ENCODE assay signal across 2 cellular contexts in the genomic region with DNA sequence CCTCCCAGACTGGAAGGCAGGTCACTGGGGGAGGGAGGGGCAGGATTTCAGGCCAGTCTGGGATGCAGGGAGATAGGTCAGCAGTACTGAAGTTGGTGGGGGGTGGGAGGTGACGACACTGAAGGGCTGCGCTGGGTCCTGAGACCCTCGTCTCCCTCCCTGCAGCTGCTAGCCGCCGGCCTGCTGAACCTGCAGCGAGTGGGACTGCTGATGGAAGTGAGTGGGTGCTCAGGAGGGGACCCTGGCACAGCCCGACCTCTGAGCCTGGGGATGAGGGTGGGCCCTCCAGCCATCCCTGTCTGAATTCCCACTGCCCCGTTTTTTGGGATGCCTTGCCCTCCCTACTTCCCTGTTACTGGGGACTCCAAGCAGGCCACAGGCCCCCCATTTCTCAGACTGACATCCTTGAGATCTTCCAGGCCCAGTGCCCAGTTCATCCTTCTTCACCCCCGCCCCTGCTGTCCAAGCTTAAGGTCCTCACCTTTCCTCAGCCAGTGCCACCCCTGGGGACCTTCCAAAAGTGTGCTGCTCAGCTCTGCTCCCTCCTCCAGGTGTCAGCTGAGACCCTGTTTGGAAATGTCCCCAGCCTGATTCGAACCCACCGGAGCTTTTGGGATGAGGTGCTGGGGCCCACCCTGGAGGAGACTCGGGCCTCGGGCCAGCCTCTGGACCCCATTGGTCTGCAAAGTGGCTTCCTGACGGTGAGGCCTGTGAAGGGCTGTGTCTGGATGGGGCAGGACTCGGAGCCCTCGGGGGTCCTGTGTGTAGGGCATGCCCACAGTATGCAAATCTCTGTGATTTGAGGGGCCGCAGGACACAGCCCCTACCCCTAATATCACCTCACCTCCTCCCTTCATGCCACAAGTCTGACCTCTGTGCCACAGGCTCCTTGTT.
A peak's percentile ranks its signal among the peaks of the same experiment; 100 is the strongest.
TF ChIP-seq lines count a peak whose summit lies in the region.

No MANE protein-coding gene starts in this region.

TF ChIP-seq in A549, 52 proteins besides CTCF, POLR2A, EP300 and RAD21 (continues in another document):
- TF ChIP-seq NPAS2 (CRISPR knock-in tag; IDR thresholded peaks at IDR 0.05; ENCODE audit: borderline replicate concordance) (no peak), EHF (CRISPR knock-in tag; IDR thresholded peaks at IDR 0.05) (no peak), CHD2 (IDR thresholded peaks at IDR 0.05; ENCODE audit: low read length, partially characterized antibody) (no peak), ZFP36 (IDR thresholded peaks at IDR 0.05; ENCODE audit: borderline replicate concordance, partially characterized antibody) (no peak), TP53 (CRISPR knock-in tag; IDR thresholded peaks at IDR 0.05) (no peak; the same call in 1 of the 2 replicates), BHLHE40 (IDR thresholded peaks at IDR 0.05; ENCODE audit: low read depth, low read length) (no peak), MYC (IDR thresholded peaks at IDR 0.05; ENCODE audit: borderline replicate concordance, low read length) (no peak), ZNF302 (CRISPR knock-in tag; IDR thresholded peaks at IDR 0.05) (no peak), RFX5 (IDR thresholded peaks at IDR 0.05) (no peak), CEBPB (IDR thresholded peaks at IDR 0.05) (no peak), HOXB5 (CRISPR knock-in tag; IDR thresholded peaks at IDR 0.05) (0 out of 2 replicates have a peak, but pooled peaks have one; percentile 10), NFE2L2 (conservative IDR thresholded peaks at IDR 0.05; ENCODE audit: low read length) (no peak), CBX2 (IDR thresholded peaks at IDR 0.05; ENCODE audit: borderline replicate concordance, low read depth) (no peak), RARB (CRISPR knock-in tag; IDR thresholded peaks at IDR 0.05) (peak; percentile 78), MAFK (IDR thresholded peaks at IDR 0.05; ENCODE audit: partially characterized antibody) (no peak), ESRRA (IDR thresholded peaks at IDR 0.05; ENCODE audit: borderline replicate concordance, low read length) (no peak), HOXB13 (CRISPR knock-in tag; IDR thresholded peaks at IDR 0.05; ENCODE audit: low read depth) (no peak), SREBF2 (IDR thresholded peaks at IDR 0.05) (no peak), POLR2AphosphoS2 (conservative IDR thresholded peaks at IDR 0.05; ENCODE audit: low read length) (peak; percentile 90), ZC3H11A (IDR thresholded peaks at IDR 0.05) (no peak), KDM1A (IDR thresholded peaks at IDR 0.05; ENCODE audit: low read depth) (no peak), RNF2 (IDR thresholded peaks at IDR 0.05; ENCODE audit: borderline replicate concordance, low read depth) (no peak), EHMT2 (IDR thresholded peaks at IDR 0.05; ENCODE audit: low read depth) (no peak), CHD4 (IDR thresholded peaks at IDR 0.05; ENCODE audit: borderline replicate concordance) (no peak), HDAC2 (IDR thresholded peaks at IDR 0.05) (no peak), FOSL2 (IDR thresholded peaks at IDR 0.05) (no peak), FOSL2 (CRISPR knock-in tag; IDR thresholded peaks at IDR 0.05) (no peak; the same call in 1 of the 2 replicates), FOSB (CRISPR knock-in tag; IDR thresholded peaks at IDR 0.05) (peak; percentile 74), MAZ (IDR thresholded peaks at IDR 0.05; ENCODE audit: borderline replicate concordance, low read depth, low read length) (no peak), SMC3 (IDR thresholded peaks at IDR 0.05) (no peak), JUN (IDR thresholded peaks at IDR 0.05) (no peak)
- TF ChIP-seq, protein P1, sequence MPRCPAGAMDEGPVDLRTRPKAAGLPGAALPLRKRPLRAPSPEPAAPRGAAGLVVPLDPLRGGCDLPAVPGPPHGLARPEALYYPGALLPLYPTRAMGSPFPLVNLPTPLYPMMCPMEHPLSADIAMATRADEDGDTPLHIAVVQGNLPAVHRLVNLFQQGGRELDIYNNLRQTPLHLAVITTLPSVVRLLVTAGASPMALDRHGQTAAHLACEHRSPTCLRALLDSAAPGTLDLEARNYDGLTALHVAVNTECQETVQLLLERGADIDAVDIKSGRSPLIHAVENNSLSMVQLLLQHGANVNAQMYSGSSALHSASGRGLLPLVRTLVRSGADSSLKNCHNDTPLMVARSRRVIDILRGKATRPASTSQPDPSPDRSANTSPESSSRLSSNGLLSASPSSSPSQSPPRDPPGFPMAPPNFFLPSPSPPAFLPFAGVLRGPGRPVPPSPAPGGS (IDR thresholded peaks at IDR 0.05), result no peak
- TF ChIP-seq, protein P2, sequence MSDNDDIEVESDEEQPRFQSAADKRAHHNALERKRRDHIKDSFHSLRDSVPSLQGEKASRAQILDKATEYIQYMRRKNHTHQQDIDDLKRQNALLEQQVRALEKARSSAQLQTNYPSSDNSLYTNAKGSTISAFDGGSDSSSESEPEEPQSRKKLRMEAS (IDR thresholded peaks at IDR 0.05), result no peak
- TF ChIP-seq, protein P3, sequence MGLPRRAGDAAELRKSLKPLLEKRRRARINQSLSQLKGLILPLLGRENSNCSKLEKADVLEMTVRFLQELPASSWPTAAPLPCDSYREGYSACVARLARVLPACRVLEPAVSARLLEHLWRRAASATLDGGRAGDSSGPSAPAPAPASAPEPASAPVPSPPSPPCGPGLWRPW (IDR thresholded peaks at IDR 0.05), result no peak
- TF ChIP-seq, protein P4, sequence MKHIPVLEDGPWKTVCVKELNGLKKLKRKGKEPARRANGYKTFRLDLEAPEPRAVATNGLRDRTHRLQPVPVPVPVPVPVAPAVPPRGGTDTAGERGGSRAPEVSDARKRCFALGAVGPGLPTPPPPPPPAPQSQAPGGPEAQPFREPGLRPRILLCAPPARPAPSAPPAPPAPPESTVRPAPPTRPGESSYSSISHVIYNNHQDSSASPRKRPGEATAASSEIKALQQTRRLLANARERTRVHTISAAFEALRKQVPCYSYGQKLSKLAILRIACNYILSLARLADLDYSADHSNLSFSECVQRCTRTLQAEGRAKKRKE (CRISPR knock-in tag; IDR thresholded peaks at IDR 0.05; ENCODE audit: low read depth), result no peak
- TF ChIP-seq, protein P5, sequence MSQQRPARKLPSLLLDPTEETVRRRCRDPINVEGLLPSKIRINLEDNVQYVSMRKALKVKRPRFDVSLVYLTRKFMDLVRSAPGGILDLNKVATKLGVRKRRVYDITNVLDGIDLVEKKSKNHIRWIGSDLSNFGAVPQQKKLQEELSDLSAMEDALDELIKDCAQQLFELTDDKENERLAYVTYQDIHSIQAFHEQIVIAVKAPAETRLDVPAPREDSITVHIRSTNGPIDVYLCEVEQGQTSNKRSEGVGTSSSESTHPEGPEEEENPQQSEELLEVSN (IDR thresholded peaks at IDR 0.05; ENCODE audit: borderline replicate concordance, low read depth), result no peak
- TF ChIP-seq, protein P6, sequence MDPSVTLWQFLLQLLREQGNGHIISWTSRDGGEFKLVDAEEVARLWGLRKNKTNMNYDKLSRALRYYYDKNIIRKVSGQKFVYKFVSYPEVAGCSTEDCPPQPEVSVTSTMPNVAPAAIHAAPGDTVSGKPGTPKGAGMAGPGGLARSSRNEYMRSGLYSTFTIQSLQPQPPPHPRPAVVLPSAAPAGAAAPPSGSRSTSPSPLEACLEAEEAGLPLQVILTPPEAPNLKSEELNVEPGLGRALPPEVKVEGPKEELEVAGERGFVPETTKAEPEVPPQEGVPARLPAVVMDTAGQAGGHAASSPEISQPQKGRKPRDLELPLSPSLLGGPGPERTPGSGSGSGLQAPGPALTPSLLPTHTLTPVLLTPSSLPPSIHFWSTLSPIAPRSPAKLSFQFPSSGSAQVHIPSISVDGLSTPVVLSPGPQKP (IDR thresholded peaks at IDR 0.05; ENCODE audit: low read depth, low read length), result no peak

TF ChIP-seq in IMR-90, 13 proteins besides CTCF, POLR2A, EP300 and RAD21:
- TF ChIP-seq CHD1 (IDR thresholded peaks at IDR 0.05; ENCODE audit: low read depth, low read length) (no peak), RCOR1 (IDR thresholded peaks at IDR 0.05; ENCODE audit: insufficient replicate concordance, low read length) (no peak), MAZ (IDR thresholded peaks at IDR 0.05; ENCODE audit: borderline replicate concordance, low read depth, low read length) (no peak), NFE2L2 (IDR thresholded peaks at IDR 0.05; ENCODE audit: low read depth, low read length) (no peak), MAFK (IDR thresholded peaks at IDR 0.05; ENCODE audit: low read depth, low read length) (no peak)
- TF ChIP-seq, protein P6 (IDR thresholded peaks at IDR 0.05; ENCODE audit: borderline replicate concordance, low read depth, low read length), result no peak
